ENCODE assay signal across 26 cellular contexts in genomic region chr11:130587658-130588057, GRCh38.
DNase-seq lines count a peak whose midpoint lies in the region; ATAC-seq and TF ChIP-seq lines count a peak whose summit lies in the region.
"Had no signal": no experiment of that assay in that cellular context is flagged by ENCODE, and none has a peak within 500 bp of the region (broad histone marks: within the 10 kb centered on the region; RNA-seq: fewer than 3 reads in every experiment).

No MANE protein-coding gene starts in this region.

- H3K4me3 Mint-ChIP-seq in endodermal cell: no peak overlapping the region
- no peak overlapping the region for H3K4me3 Mint-ChIP-seq in naive thymus-derived CD8-positive, alpha-beta T cell
- H3K4me3 Mint-ChIP-seq: CD14-positive monocyte; CD4-positive, alpha-beta memory T cell; CD4-positive, CD25-positive, alpha-beta regulatory T cell; CD8-positive, alpha-beta memory T cell had no signal

- DNase-seq in heart left ventricle (peak in 1 of 5 donors; percentile 49), cardiac septum (ENCODE audit: low spot score) (no peak), left ventricle myocardium superior (no peak), left cardiac atrium (no peak), endodermal cell (peak; percentile 11), ureter (ENCODE audit: low spot score) (peak; percentile 7)
- DNase-seq in naive thymus-derived CD8-positive, alpha-beta T cell: no peak
- DNase-seq: 8988T; ACHN; BE2C; C1 segment of cervical spinal cord; CD4-positive, alpha-beta memory T cell; CD4-positive, CD25-positive, alpha-beta regulatory T cell; CD8-positive, alpha-beta memory T cell; COR-L47; DMS 273 treated with DMSO at 0.1 percent for 48 hours; DMS153; DMS53; DMS79; DND-41; EL; GDM1 had no signal

- H3K36me3 ChIP-seq in heart left ventricle: no peaks in the 10 kb centered on the region
- no peaks in the 10 kb centered on the region for H3K36me3 ChIP-seq in endodermal cell (ENCODE audit: control insufficient read depth, insufficient read depth, low read length)
- H3K36me3 ChIP-seq: BE2C, BLaER1 had no signal

- no peak overlapping the region for H3K27ac Mint-ChIP-seq in endodermal cell
- H3K27ac Mint-ChIP-seq in naive thymus-derived CD8-positive, alpha-beta T cell: no peak overlapping the region
- H3K27ac Mint-ChIP-seq: CD14-positive monocyte; CD4-positive, alpha-beta memory T cell; CD4-positive, CD25-positive, alpha-beta regulatory T cell; CD8-positive, alpha-beta memory T cell had no signal

- no peaks in the 10 kb centered on the region for H3K27me3 Mint-ChIP-seq in endodermal cell (ENCODE audit: insufficient read depth)
- H3K27me3 Mint-ChIP-seq in naive thymus-derived CD8-positive, alpha-beta T cell: peaks cover 0 to 11% (median 8%) of the 10 kb centered on the region in 5 donors

- H3K9ac ChIP-seq in endodermal cell (ENCODE audit: extremely low read depth, low read length, poor library complexity, severe bottlenecking): no peak overlapping the region
- H3K9ac ChIP-seq: BLaER1 had no signal

- intact Hi-C loops in heart left ventricle (cut with DNase I): loop anchor here in 1 of 10 donors (10.0 kb wide), 1 partner anchor 57 kb away; no protein-coding TSS in a partner anchor
- intact Hi-C loops in cardiac septum (cut with DNase I): loop anchor here (5.0 kb wide), 1 partner anchor 140 kb away; no protein-coding TSS in a partner anchor
- intact Hi-C loops in left ventricle myocardium superior (cut with micrococcal nuclease): no loop called here
- intact Hi-C loops in left cardiac atrium (cut with DNase I): no loop called here

- H3K9me3 Mint-ChIP-seq in endodermal cell: peaks cover 2% of the 10 kb centered on the region
- peaks cover 0 to 22% (median 0%) of the 10 kb centered on the region in 9 donors for H3K9me3 Mint-ChIP-seq in naive thymus-derived CD8-positive, alpha-beta T cell

- no peaks in the 10 kb centered on the region for H3K36me3 Mint-ChIP-seq in endodermal cell (ENCODE audit: low read depth)
- H3K36me3 Mint-ChIP-seq in naive thymus-derived CD8-positive, alpha-beta T cell: no peaks in the 10 kb centered on the region
- H3K36me3 Mint-ChIP-seq: CD14-positive monocyte; CD4-positive, alpha-beta memory T cell; CD4-positive, CD25-positive, alpha-beta regulatory T cell; CD8-positive, alpha-beta memory T cell had no signal

- H3K27me3 ChIP-seq in heart left ventricle (no peaks in the 10 kb centered on the region), endodermal cell (ENCODE audit: control insufficient read depth, insufficient read depth, low read length, poor library complexity, severe bottlenecking) (no peaks in the 10 kb centered on the region)
- H3K27me3 ChIP-seq: BE2C, BLaER1 had no signal

- H3K4me1 ChIP-seq in heart left ventricle (peaks cover 0 to 3% (median 0%) of the 10 kb centered on the region in 12 donors), endodermal cell (ENCODE audit: control insufficient read depth, insufficient read depth, low read length) (no peaks in the 10 kb centered on the region)
- H3K4me1 ChIP-seq: BE2C, BLaER1 had no signal

- TF ChIP-seq POLR2A in heart left ventricle (IDR thresholded peaks at IDR 0.05): no peak

- no peak overlapping the region for H3K27ac ChIP-seq in heart left ventricle
- H3K27ac ChIP-seq in endodermal cell (ENCODE audit: low read depth, low read length): no peak overlapping the region
- H3K27ac ChIP-seq: BLaER1 had no signal

- H3K4me3 ChIP-seq in heart left ventricle (no peak overlapping the region), endodermal cell (ENCODE audit: low read length) (no peak overlapping the region)
- H3K4me3 ChIP-seq: BLaER1, GM12878 had no signal

- TF ChIP-seq CTCF in heart left ventricle (IDR thresholded peaks at IDR 0.05) (no peak), endodermal cell (conservative IDR thresholded peaks at IDR 0.05) (no peak)

- POLR2A ChIA-PET in naive thymus-derived CD8-positive, alpha-beta T cell (lab: Charles Lee): no interaction called here

- H3K4me1 Mint-ChIP-seq in endodermal cell: no peaks in the 10 kb centered on the region
- H3K4me1 Mint-ChIP-seq in naive thymus-derived CD8-positive, alpha-beta T cell: no peaks in the 10 kb centered on the region
- H3K4me1 Mint-ChIP-seq: CD14-positive monocyte; CD4-positive, alpha-beta memory T cell; CD4-positive, CD25-positive, alpha-beta regulatory T cell; CD8-positive, alpha-beta memory T cell had no signal

- H3K9me3 ChIP-seq in heart left ventricle (peaks cover 0 to 9% (median 0%) of the 10 kb centered on the region in 12 donors), endodermal cell (ENCODE audit: control insufficient read depth, low read length) (no peaks in the 10 kb centered on the region)
- H3K9me3 ChIP-seq: BE2C, BLaER1 had no signal

- ATAC-seq in heart left ventricle (peak; percentile 40 to 80 (median 54)), left ventricle myocardium superior (peak; percentile 47), left cardiac atrium (no peak), HG02885 (IDR thresholded peaks at IDR 0.05; ENCODE audit: poor library complexity, unreplicated experiment) (no peak)
- no peak for ATAC-seq in naive thymus-derived CD8-positive, alpha-beta T cell
- ATAC-seq: GM12878 had no signal

- WGBS in heart left ventricle, 4 donors: 47 to 77% (median 56%) methylated on average over 4 of the region's 4 CpGs
- 60 to 66% methylated on average over 2 to 4 of the region's 4 CpGs for WGBS in endodermal cell (ENCODE audit: insufficient coverage in 1 of 2, insufficient read length in 1 of 2), 2 experiments

Comparison
In these comparisons a context has a peak if more than half of its experiments do, and no peak if none do; other contexts are left out.
1. ATAC-seq: peak in heart left ventricle (4 of 4) and left ventricle myocardium superior (single experiment); none in left cardiac atrium (0 of 2), HG02885 (single experiment) and naive thymus-derived CD8-positive, alpha-beta T cell (0 of 2).
2. DNase-seq: peak in endodermal cell (single experiment) and ureter (single experiment); none in cardiac septum (single experiment), left ventricle myocardium superior (single experiment), left cardiac atrium (single experiment) and naive thymus-derived CD8-positive, alpha-beta T cell (0 of 10).